ENCODE assay signal across 14 cellular contexts in genomic region chr4:99352602-99353580, GRCh38. TPM values are rescaled to one million over a fixed set of nuclear protein-coding genes. Genes with fewer than 3 reads are reported as not detected.
DNase-seq lines count a peak whose midpoint lies in the region; FAIRE-seq and TF ChIP-seq lines count a peak whose summit lies in the region.
"Had no signal": no experiment of that assay in that cellular context is flagged by ENCODE, and none has a peak within 500 bp of the region (broad histone marks: within the 10 kb centered on the region; RNA-seq: fewer than 3 reads in every experiment).

ADH1C (minus strand) TSS chr4:99352746; CDS start chr4:99352675, 71 bp downstream.

- no peak within 1 kb of the TSS for H2BK120ac ChIP-seq in neuronal stem cell (ENCODE audit: low read depth, low read length)

- no peak within 1 kb of the TSS for H3K18ac ChIP-seq in neuronal stem cell (ENCODE audit: low read length)

- no peaks in the 10 kb centered on the region for H3K4me1 ChIP-seq in breast epithelium
- no peaks in the 10 kb centered on the region for H3K4me1 ChIP-seq in neuronal stem cell (ENCODE audit: control insufficient read depth in 2 of 2, insufficient read depth in 1 of 2, low read depth in 1 of 2, low read length in 2 of 2)
- no peaks in the 10 kb centered on the region for H3K4me1 ChIP-seq in uterus

- H2AFZ ChIP-seq in neuronal stem cell (ENCODE audit: low read length), result peak within 1 kb of the TSS; percentile 38

- no peak within 1 kb of the TSS for H3K27ac Mint-ChIP-seq in MCF 10A (ENCODE audit: low read depth, unreplicated experiment)
- H3K27ac Mint-ChIP-seq: endodermal cell had no signal

- H3K4me3 Mint-ChIP-seq in MCF 10A (ENCODE audit: unreplicated experiment), result no peak within 1 kb of the TSS
- H3K4me3 Mint-ChIP-seq: endodermal cell had no signal

- H3K27ac ChIP-seq in breast epithelium, result peak within 1 kb of the TSS; percentile 41 to 81
- H3K27ac ChIP-seq in neuronal stem cell (replicated peaks; ENCODE audit: low read length), result no peak within 1 kb of the TSS
- peak within 1 kb of the TSS; percentile 28 to 64 for H3K27ac ChIP-seq in uterus

- no peak within 1 kb of the TSS for H2BK5ac ChIP-seq in neuronal stem cell (ENCODE audit: low read length)

- H3K4me3 ChIP-seq in breast epithelium (peak within 1 kb of the TSS; percentile 7 to 36 (median 18)), fibroblast of villous mesenchyme (ENCODE audit: low read depth, low read length) (no peak within 1 kb of the TSS), neuronal stem cell (ENCODE audit: low read length in 2 of 2) (no peak within 1 kb of the TSS), uterus (no peak within 1 kb of the TSS)

- H2AK5ac ChIP-seq in neuronal stem cell (ENCODE audit: low read depth, low read length), result no peak within 1 kb of the TSS

- TF ChIP-seq CTCF in breast epithelium (IDR thresholded peaks at IDR 0.05) (no peak), MCF 10A (IDR thresholded peaks at IDR 0.05; ENCODE audit: unreplicated experiment) (no peak), fibroblast of villous mesenchyme (IDR thresholded peaks at IDR 0.05; ENCODE audit: insufficient read depth, low read depth, low read length) (no peak), uterus (IDR thresholded peaks at IDR 0.05) (no peak)

- TF ChIP-seq POLR2A in breast epithelium (IDR thresholded peaks at IDR 0.05), result no peak
- TF ChIP-seq POLR2A in uterus (IDR thresholded peaks at IDR 0.05), result no peak
- TF ChIP-seq POLR2A in GM12891 (IDR thresholded peaks at IDR 0.05; ENCODE audit: low read depth, low read length), result no peak

- no peak within 1 kb of the TSS for H2BK12ac ChIP-seq in neuronal stem cell (ENCODE audit: low read length)

- H3K36me3 ChIP-seq in breast epithelium (no peaks in the 10 kb centered on the region), neuronal stem cell (replicated peaks in 1 of 2; ENCODE audit: control insufficient read depth in 2 of 2, insufficient read depth in 2 of 2, low read length in 2 of 2) (no peaks in the 10 kb centered on the region), uterus (no peaks in the 10 kb centered on the region)

- no peak within 1 kb of the TSS for H3K9ac ChIP-seq in neuronal stem cell (ENCODE audit: low read depth, low read length, poor library complexity)

- no peak within 1 kb of the TSS for H3K14ac ChIP-seq in neuronal stem cell (ENCODE audit: low read length)

- no peaks in the 10 kb centered on the region for H3K79me1 ChIP-seq in neuronal stem cell (ENCODE audit: low read depth, low read length)

- FAIRE-seq in GM12891 (lab: Jason Lieb, UNC), result no peak

- POLR2A ChIA-PET in MCF 10A (lab: Yijun Ruan, JAX), result no interaction called here

- H3K27me3 ChIP-seq in breast epithelium, result no peaks in the 10 kb centered on the region
- no peaks in the 10 kb centered on the region for H3K27me3 ChIP-seq in neuronal stem cell (ENCODE audit: control insufficient read depth in 3 of 3, insufficient read depth in 3 of 3, low read depth in 1 of 3, low read length in 3 of 3)
- H3K27me3 ChIP-seq in uterus, result no peaks in the 10 kb centered on the region

- no peak within 1 kb of the TSS for H4K8ac ChIP-seq in neuronal stem cell (ENCODE audit: low read depth, low read length)

- no peaks in the 10 kb centered on the region for H3K4me1 Mint-ChIP-seq in MCF 10A (ENCODE audit: insufficient read depth, unreplicated experiment)
- H3K4me1 Mint-ChIP-seq: endodermal cell had no signal

- H3K9me3 ChIP-seq in breast epithelium, result no peaks in the 10 kb centered on the region
- no peaks in the 10 kb centered on the region for H3K9me3 ChIP-seq in neuronal stem cell (replicated peaks in 1 of 2; ENCODE audit: control insufficient read depth in 2 of 2, insufficient read depth in 1 of 2, low read depth in 1 of 2, low read length in 2 of 2)
- H3K9me3 ChIP-seq in uterus, result no peaks in the 10 kb centered on the region

- H3K4me2 ChIP-seq in neuronal stem cell (ENCODE audit: insufficient read depth, low read length, poor library complexity, severe bottlenecking), result no peak within 1 kb of the TSS

- H3K9me3 Mint-ChIP-seq in MCF 10A (ENCODE audit: unreplicated experiment), result peaks cover 9% of the 10 kb centered on the region

- no TSS peak for BruUV-seq in MCF 10A (replicated peaks; lab: Mats Ljungman, UMichigan)

- no peaks in the 10 kb centered on the region for H3K36me3 Mint-ChIP-seq in MCF 10A (ENCODE audit: insufficient read depth, unreplicated experiment)

- intact Hi-C loops in breast epithelium (cut with DNase I; ENCODE audit: low total_unique reads) (no loop called here), MCF 10A (cut with micrococcal nuclease) (no loop called here), uterus (cut with DNase I; ENCODE audit: low total_unique reads) (no loop called here)

- 100% methylated on average over 2 of the region's 11 CpGs; no CpG with 5 or more reads in 1 of the 2 donors for WGBS in neuronal stem cell (ENCODE audit: extremely low coverage in 2 of 2, insufficient read length in 2 of 2, insufficient replicate concordance in 1 of 2), 2 donors

- CTCF ChIA-PET in MCF 10A (lab: Yijun Ruan, JAX), result interaction anchor here (0.6 to 0.7 kb wide), 2 partner anchors 105 to 1771 kb away, joined by 3 read pairs; no protein-coding TSS in a partner anchor

- H3K4ac ChIP-seq in neuronal stem cell (ENCODE audit: low read length), result no peak within 1 kb of the TSS

- no peak within 1 kb of the TSS for H2BK15ac ChIP-seq in neuronal stem cell (ENCODE audit: low read length)

- no peak within 1 kb of the TSS for H3K23ac ChIP-seq in neuronal stem cell (ENCODE audit: low read depth, low read length, poor library complexity)

- no peaks in the 10 kb centered on the region for H3K27me3 Mint-ChIP-seq in MCF 10A (ENCODE audit: insufficient read depth, unreplicated experiment)

- DNase-seq in breast epithelium (ENCODE audit: low spot score in 2 of 2) (no peak), MCF 10A (ENCODE audit: unreplicated experiment) (no peak), fibroblast of villous mesenchyme (ENCODE audit: low read depth) (peak; percentile 3), neuronal stem cell (ENCODE audit: low spot score) (no peak), uterus (no peak), GM12891 (ENCODE audit: insufficient read length, low spot score) (no peak), HUDEP-2 (lab: John Stamatoyannopoulos, UW; ENCODE audit: unreplicated experiment in 76 of 76) (no peak), NCI-H2081 (lab: John Stamatoyannopoulos, UW) (no peak)
- DNase-seq: activated T-cell treated with anti-CD3 and anti-CD28 coated beads for 4 hours, endodermal cell, hypothalamus, mesendoderm, NCI-H1048, NCI-H510A treated with DMSO at 0.1 percent for 48 hours had no signal

- H4K91ac ChIP-seq in neuronal stem cell (ENCODE audit: low read depth, low read length, poor library complexity), result no peak within 1 kb of the TSS

TF ChIP-seq in GM12891, 5 proteins besides CTCF, POLR2A, EP300 and RAD21:
- TF ChIP-seq SPI1 (IDR thresholded peaks at IDR 0.05; ENCODE audit: low read depth, low read length), result no peak
- no peak for TF ChIP-seq POLR2AphosphoS5 (IDR thresholded peaks at IDR 0.05; ENCODE audit: low read depth, low read length)
- no peak for TF ChIP-seq POU2F2 (IDR thresholded peaks at IDR 0.05; ENCODE audit: low read depth, low read length)
- TF ChIP-seq PAX5 (IDR thresholded peaks at IDR 0.05; ENCODE audit: insufficient read depth, low read length, severe bottlenecking), result no peak
- no peak for TF ChIP-seq TAF1 (IDR thresholded peaks at IDR 0.05; ENCODE audit: low read depth, low read length)

RNA-seq across cellular contexts. Expression of gene ADH1C, which starts in this region (rescaled TPM):
- 10 to 100 TPM in 2 of 3 donors, 1 to 10 TPM in 1; 8.8 to 50.1 (median 31.8) TPM for total RNA-seq in breast epithelium
- total RNA-seq in MCF 10A (2022), result not detected in 2 replicates
- total RNA-seq in fibroblast of villous mesenchyme, result 1.3 TPM in 1 of 2 replicates, not detected in the other
- not detected for polyA plus RNA-seq in neuronal stem cell (2013, experiment 1 of 2)
- polyA plus RNA-seq in neuronal stem cell (2013, experiment 2 of 2), result not detected
- 1 to 10 TPM in 3 of 4 donors, under 1 TPM in 1; 0.29 to 4.7 (median 2.3) TPM for total RNA-seq in uterus
- polyA plus RNA-seq in GM12891 (2012; ENCODE audit: low read depth, missing spikeins), result not detected
- total RNA-seq: endodermal cell had no signal

Comparison
In these comparisons a context has a peak if more than half of its experiments do, and no peak if none do; other contexts are left out.
1. H3K4me3 ChIP-seq: peak in breast epithelium (3 of 3); none in fibroblast of villous mesenchyme (single experiment), neuronal stem cell (0 of 2) and uterus (0 of 2).